Comparison of ENCODE assay signal across 11 cellular contexts in the genomic region with DNA sequence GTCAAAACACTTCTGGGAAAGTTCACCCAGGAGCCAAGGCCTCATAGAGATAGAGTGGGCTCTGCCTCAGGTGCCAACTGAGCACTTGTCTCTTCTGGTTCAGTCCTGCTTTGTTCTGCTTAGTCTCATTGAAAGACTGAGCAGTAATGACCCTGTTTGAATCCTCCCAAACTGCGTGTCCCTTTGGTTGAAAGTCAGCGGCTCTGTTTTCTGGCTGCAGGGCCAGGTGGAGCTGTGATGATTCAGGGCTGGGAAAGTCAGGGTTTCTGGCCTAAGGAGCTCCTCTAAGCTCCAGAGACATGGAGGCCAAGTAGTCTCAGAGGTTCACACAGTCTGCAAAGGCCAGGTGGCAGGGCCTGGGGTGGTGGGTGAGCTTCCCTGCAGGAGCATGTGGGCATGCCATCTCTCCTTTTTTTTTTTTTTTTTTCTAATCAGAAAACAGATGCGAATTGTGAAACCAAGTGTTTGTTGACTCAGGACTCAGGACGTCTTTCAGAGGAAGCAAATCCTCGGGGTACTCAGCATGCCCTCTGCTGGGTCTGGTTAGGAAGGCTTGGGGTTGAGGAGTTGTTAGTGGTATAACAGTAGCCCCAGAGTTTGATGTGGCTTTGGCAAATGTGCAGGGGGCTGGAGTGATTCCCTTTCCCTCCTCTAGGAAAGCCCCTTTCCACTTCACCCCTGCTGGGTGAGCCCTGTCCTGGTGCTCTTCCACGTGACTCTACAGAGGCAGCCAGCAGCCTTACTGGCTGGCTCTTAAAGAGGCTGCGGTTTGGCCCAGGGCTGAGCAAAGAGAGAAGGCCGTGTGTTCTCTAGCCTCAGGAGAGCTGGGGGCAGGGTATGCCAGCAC. TPM values are rescaled to one million over a fixed set of nuclear protein-coding genes. Genes with fewer than 3 reads are reported as not detected.
DNase-seq lines count a peak whose midpoint lies in the region; ATAC-seq and TF ChIP-seq lines count a peak whose summit lies in the region.
"Had no signal": no experiment of that assay in that cellular context is flagged by ENCODE, and none has a peak within 500 bp of the region (broad histone marks: within the 10 kb centered on the region; RNA-seq: fewer than 3 reads in every experiment).

No MANE protein-coding gene starts in this region.

- DNase-seq in ELF-1 (ENCODE audit: low read depth, low spot score): peak; percentile 44
- peak; percentile 86 for DNase-seq in NCI-H2029 treated with DMSO at 0.1 percent for 48 hours (lab: John Stamatoyannopoulos, UW)
- DNase-seq in SW480 (ENCODE audit: low spot score): no peak
- DNase-seq: amygdala, EL had no signal

- ATAC-seq in esophagus mucosa: peak; percentile 82
- ATAC-seq in GM18861 (IDR thresholded peaks at IDR 0.05; ENCODE audit: unreplicated experiment): no peak
- no peak for ATAC-seq in GM21619 (IDR thresholded peaks at IDR 0.05; ENCODE audit: unreplicated experiment)
- ATAC-seq in GM19467 (IDR thresholded peaks at IDR 0.05; ENCODE audit: unreplicated experiment): no peak
- ATAC-seq: activated CD4-positive, CD25-positive, alpha-beta regulatory T cell treated with anti-CD3 and anti-CD28 coated beads, Interleukin-2, amount 50 U/mL, for 24 hours had no signal

- no peaks in the 10 kb centered on the region for H3K9me3 Mint-ChIP-seq in nephron

- H3K4me1 Mint-ChIP-seq in nephron: peaks cover 71% of the 10 kb centered on the region

- peaks cover 9% of the 10 kb centered on the region for H3K27me3 Mint-ChIP-seq in nephron (ENCODE audit: low read depth)

- H3K27ac Mint-ChIP-seq in nephron: peak overlapping the region in 2 of 3 experiments; percentile 84 to 99

- no peak for TF ChIP-seq CTCF in nephron (IDR thresholded peaks at IDR 0.05; ENCODE audit: unreplicated experiment in 3 of 3)

- H3K36me3 Mint-ChIP-seq in nephron (ENCODE audit: low read depth): no peaks in the 10 kb centered on the region

- no peak overlapping the region for H3K4me3 Mint-ChIP-seq in nephron

RNA-seq across cellular contexts. Expression of a gene that starts 38.3 kb away (rescaled TPM):
- 2.3 TPM for total RNA-seq in esophagus mucosa
